ENCODE assay signal across 19 cellular contexts in the genomic region with DNA sequence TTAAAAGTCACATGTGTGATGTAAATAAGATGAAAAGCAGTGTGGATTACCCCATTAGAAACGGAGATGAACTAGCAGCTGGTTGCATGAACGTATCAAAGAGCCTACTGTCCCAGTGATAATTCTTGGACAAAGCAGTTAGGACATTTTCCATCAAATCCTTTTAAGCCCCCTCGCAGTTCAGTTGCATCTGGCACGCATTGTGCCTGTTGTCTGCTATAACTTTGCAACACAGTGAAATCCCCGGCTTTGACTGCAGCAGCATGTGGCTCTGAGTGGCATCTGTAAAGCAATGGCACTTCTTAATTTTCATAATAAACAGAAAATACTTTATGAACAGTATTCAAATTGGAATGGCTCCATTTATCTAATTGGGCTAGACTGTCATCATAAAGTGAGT.
DNase-seq lines count a peak whose midpoint lies in the region; ATAC-seq and TF ChIP-seq lines count a peak whose summit lies in the region.
"Had no signal": no experiment of that assay in that cellular context is flagged by ENCODE, and none has a peak within 500 bp of the region (broad histone marks: within the 10 kb centered on the region; RNA-seq: fewer than 3 reads in every experiment).

No MANE protein-coding gene starts in this region.

- no peak overlapping the region for H3K4me3 ChIP-seq in spleen
- H3K4me3 ChIP-seq: A549, GM12878, PC-9, SJSA1 had no signal

- no peak for TF ChIP-seq POLR2A in spleen (IDR thresholded peaks at IDR 0.05)

- DNase-seq in NCI-H524 (lab: John Stamatoyannopoulos, UW) (peak; percentile 77 to 93), globus pallidus (ENCODE audit: low spot score) (peak; percentile 80), pons (ENCODE audit: low spot score) (peak; percentile 81), HPDE6-E6E7 (ENCODE audit: extremely low spot score) (no peak), spleen (no peak)
- DNase-seq in activated T-cell treated with anti-CD3 and anti-CD28 coated beads, Interleukin-2, amount 50 U/mL, for 1 hour, result no peak
- DNase-seq: DND-41, GDM1, NCI-H1092, NCI-H146, NCI-H2227 treated with DMSO at 0.1 percent for 48 hours, NCI-H69, PC-9 had no signal

- TF ChIP-seq CTCF in spleen (IDR thresholded peaks at IDR 0.05 in 8 of 11, conservative IDR thresholded peaks at IDR 0.05 in 3 of 11), result no peak

- H3K4me1 ChIP-seq in spleen, result peaks cover 0 to 6% (median 0%) of the 10 kb centered on the region in 6 donors
- H3K4me1 ChIP-seq: A549 had no signal

- WGBS in spleen, 5 donors, result 75 to 83% (median 79%) methylated on average over 5 of the region's 5 CpGs

- ATAC-seq in GM21390 (IDR thresholded peaks at IDR 0.05; ENCODE audit: unreplicated experiment), result no peak
- ATAC-seq: A549, GM12878 had no signal

- H3K27ac ChIP-seq in angular gyrus (ENCODE audit: low read depth, low read length), result peak overlapping the region; percentile 75
- no peak overlapping the region for H3K27ac ChIP-seq in spleen
- H3K27ac ChIP-seq: A549, KMS-11, PC-9, SJSA1 had no signal

- peaks cover 0 to 21% (median 0%) of the 10 kb centered on the region in 8 donors for H3K9me3 ChIP-seq in spleen
- H3K9me3 ChIP-seq: A549 had no signal

- intact Hi-C loops in spleen (cut with DNase I; ENCODE audit: low total_unique reads), result no loop called here

- no peaks in the 10 kb centered on the region for H3K36me3 ChIP-seq in spleen
- H3K36me3 ChIP-seq: SJSA1 had no signal

- no peaks in the 10 kb centered on the region for H3K27me3 ChIP-seq in spleen (replicated peaks in 1 of 7)
- H3K27me3 ChIP-seq: SJSA1 had no signal

Comparison
In these comparisons a context has a peak if more than half of its experiments do, and no peak if none do; other contexts are left out.
1. DNase-seq: peak in NCI-H524 (2 of 2), globus pallidus (single experiment) and pons (single experiment); none in activated T-cell treated with anti-CD3 and anti-CD28 coated beads, Interleukin-2, amount 50 U/mL, for 1 hour (single experiment), HPDE6-E6E7 (single experiment) and spleen (single experiment).